In the genomic region with DNA sequence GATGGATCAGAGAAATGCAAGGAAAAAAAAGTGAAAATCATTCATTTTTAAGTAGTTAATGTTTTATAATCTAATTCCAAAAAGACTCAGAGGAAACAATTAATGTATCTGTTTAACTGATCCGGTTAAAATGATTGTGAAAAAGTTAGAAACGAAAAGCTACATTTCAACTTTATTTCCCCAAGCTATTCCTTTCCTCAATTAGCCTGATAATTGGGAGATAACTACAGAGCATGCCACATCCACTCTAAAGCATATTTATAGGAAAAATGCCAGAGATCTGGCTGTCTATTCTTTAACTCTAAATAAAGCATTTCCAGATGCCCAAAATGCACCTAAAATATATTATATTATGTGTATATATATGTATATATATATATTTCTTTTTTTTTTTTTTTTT, we compare ENCODE assay signal across 8 cellular contexts.
"Had no signal": no experiment of that assay in that cellular context is flagged by ENCODE, and none has a peak within 500 bp of the region (broad histone marks: within the 10 kb centered on the region; RNA-seq: fewer than 3 reads in every experiment).

No MANE protein-coding gene starts in this region.

- ATAC-seq: GM23338 had no signal

- DNase-seq: H9, HCEC 1CT, IMR-90 had no signal

- FAIRE-seq: H1, H54, HTR-8/SVneo, K562 had no signal
